In the genomic region with DNA sequence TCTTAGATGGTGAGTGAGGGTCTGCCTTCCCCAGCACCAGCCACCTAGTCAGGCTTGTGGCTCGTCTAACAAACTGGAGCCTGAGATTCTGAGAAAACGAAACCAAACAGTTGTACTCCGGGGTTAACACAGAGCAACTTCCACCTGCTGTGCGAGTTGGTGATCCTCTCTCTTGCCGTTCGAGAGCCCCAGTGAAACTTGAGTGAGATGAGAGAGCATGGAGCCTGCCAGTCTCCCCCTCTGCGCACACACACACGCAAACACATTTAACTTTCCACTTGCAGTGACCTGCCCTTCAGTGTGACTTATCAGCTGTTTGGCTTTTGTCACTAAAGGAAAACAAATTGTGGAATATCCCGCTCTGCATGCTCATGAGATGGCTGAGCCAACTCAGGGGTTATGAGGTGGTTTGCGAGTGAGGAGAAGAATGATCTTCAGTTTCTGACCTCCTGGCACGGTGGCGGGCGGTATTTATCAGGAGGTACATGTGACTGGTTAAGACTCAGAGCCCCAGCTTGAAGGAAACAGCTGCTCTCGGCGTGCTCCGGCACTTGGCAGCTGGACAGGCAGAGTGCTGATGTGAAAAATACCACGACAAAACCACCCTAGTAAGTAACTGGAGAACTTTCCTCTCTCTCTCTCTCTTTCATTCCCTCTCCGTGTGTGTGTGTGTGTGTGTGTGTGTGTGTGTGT, we compare ENCODE assay signal across 1 cellular context.
A peak's percentile ranks its signal among the peaks of the same experiment; 100 is the strongest.
TF ChIP-seq lines count a peak whose summit lies in the region.

A gene with protein sequence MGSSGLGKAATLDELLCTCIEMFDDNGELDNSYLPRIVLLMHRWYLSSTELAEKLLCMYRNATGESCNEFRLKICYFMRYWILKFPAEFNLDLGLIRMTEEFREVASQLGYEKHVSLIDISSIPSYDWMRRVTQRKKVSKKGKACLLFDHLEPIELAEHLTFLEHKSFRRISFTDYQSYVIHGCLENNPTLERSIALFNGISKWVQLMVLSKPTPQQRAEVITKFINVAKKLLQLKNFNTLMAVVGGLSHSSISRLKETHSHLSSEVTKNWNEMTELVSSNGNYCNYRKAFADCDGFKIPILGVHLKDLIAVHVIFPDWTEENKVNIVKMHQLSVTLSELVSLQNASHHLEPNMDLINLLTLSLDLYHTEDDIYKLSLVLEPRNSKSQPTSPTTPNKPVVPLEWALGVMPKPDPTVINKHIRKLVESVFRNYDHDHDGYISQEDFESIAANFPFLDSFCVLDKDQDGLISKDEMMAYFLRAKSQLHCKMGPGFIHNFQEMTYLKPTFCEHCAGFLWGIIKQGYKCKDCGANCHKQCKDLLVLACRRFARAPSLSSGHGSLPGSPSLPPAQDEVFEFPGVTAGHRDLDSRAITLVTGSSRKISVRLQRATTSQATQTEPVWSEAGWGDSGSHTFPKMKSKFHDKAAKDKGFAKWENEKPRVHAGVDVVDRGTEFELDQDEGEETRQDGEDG (plus strand): TSS at position 550 of the 693 bp plus-strand sequence. CDS start 38,488 bp downstream, outside the sequence.

TF ChIP-seq in HepG2, 621 proteins besides CTCF, POLR2A, EP300 and RAD21 (continued from another document and continues in another):
- TF ChIP-seq, protein P1, sequence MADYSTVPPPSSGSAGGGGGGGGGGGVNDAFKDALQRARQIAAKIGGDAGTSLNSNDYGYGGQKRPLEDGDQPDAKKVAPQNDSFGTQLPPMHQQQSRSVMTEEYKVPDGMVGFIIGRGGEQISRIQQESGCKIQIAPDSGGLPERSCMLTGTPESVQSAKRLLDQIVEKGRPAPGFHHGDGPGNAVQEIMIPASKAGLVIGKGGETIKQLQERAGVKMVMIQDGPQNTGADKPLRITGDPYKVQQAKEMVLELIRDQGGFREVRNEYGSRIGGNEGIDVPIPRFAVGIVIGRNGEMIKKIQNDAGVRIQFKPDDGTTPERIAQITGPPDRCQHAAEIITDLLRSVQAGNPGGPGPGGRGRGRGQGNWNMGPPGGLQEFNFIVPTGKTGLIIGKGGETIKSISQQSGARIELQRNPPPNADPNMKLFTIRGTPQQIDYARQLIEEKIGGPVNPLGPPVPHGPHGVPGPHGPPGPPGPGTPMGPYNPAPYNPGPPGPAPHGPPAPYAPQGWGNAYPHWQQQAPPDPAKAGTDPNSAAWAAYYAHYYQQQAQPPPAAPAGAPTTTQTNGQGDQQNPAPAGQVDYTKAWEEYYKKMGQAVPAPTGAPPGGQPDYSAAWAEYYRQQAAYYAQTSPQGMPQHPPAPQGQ (CRISPR knock-in tag; IDR thresholded peaks at IDR 0.05; ENCODE audit: borderline replicate concordance), result no peak
- no peak for TF ChIP-seq ZBTB8A (CRISPR knock-in tag; IDR thresholded peaks at IDR 0.05; ENCODE audit: borderline replicate concordance, low read depth)
- peak; percentile 60 for TF ChIP-seq ZNF781 (CRISPR knock-in tag; IDR thresholded peaks at IDR 0.05; ENCODE audit: borderline replicate concordance, not compliant biosample characterization)
- TF ChIP-seq, protein P2, sequence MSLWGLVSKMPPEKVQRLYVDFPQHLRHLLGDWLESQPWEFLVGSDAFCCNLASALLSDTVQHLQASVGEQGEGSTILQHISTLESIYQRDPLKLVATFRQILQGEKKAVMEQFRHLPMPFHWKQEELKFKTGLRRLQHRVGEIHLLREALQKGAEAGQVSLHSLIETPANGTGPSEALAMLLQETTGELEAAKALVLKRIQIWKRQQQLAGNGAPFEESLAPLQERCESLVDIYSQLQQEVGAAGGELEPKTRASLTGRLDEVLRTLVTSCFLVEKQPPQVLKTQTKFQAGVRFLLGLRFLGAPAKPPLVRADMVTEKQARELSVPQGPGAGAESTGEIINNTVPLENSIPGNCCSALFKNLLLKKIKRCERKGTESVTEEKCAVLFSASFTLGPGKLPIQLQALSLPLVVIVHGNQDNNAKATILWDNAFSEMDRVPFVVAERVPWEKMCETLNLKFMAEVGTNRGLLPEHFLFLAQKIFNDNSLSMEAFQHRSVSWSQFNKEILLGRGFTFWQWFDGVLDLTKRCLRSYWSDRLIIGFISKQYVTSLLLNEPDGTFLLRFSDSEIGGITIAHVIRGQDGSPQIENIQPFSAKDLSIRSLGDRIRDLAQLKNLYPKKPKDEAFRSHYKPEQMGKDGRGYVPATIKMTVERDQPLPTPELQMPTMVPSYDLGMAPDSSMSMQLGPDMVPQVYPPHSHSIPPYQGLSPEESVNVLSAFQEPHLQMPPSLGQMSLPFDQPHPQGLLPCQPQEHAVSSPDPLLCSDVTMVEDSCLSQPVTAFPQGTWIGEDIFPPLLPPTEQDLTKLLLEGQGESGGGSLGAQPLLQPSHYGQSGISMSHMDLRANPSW (CRISPR knock-in tag; IDR thresholded peaks at IDR 0.05; ENCODE audit: borderline replicate concordance), result no peak
- no peak for TF ChIP-seq ZNF564 (CRISPR knock-in tag; IDR thresholded peaks at IDR 0.05)
- TF ChIP-seq, protein P3, sequence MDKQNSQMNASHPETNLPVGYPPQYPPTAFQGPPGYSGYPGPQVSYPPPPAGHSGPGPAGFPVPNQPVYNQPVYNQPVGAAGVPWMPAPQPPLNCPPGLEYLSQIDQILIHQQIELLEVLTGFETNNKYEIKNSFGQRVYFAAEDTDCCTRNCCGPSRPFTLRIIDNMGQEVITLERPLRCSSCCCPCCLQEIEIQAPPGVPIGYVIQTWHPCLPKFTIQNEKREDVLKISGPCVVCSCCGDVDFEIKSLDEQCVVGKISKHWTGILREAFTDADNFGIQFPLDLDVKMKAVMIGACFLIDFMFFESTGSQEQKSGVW (CRISPR knock-in tag; IDR thresholded peaks at IDR 0.05; ENCODE audit: borderline replicate concordance), result no peak
- TF ChIP-seq, protein P4, sequence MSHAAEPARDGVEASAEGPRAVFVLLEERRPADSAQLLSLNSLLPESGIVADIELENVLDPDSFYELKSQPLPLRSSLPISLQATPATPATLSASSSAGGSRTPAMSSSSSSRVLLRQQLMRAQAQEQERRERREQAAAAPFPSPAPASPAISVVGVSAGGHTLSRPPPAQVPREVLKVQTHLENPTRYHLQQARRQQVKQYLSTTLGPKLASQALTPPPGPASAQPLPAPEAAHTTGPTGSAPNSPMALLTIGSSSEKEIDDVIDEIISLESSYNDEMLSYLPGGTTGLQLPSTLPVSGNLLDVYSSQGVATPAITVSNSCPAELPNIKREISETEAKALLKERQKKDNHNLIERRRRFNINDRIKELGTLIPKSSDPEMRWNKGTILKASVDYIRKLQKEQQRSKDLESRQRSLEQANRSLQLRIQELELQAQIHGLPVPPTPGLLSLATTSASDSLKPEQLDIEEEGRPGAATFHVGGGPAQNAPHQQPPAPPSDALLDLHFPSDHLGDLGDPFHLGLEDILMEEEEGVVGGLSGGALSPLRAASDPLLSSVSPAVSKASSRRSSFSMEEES (CRISPR knock-in tag; IDR thresholded peaks at IDR 0.05), result no peak
- no peak; the same call in 1 of the 2 replicates for TF ChIP-seq CBX2 (IDR thresholded peaks at IDR 0.05; ENCODE audit: low read depth, low read length)
- TF ChIP-seq CBX2 (CRISPR knock-in tag; IDR thresholded peaks at IDR 0.05; ENCODE audit: low read depth), result 0 out of 2 replicates have a peak, but pooled peaks have one; percentile 32
- TF ChIP-seq, protein P5, sequence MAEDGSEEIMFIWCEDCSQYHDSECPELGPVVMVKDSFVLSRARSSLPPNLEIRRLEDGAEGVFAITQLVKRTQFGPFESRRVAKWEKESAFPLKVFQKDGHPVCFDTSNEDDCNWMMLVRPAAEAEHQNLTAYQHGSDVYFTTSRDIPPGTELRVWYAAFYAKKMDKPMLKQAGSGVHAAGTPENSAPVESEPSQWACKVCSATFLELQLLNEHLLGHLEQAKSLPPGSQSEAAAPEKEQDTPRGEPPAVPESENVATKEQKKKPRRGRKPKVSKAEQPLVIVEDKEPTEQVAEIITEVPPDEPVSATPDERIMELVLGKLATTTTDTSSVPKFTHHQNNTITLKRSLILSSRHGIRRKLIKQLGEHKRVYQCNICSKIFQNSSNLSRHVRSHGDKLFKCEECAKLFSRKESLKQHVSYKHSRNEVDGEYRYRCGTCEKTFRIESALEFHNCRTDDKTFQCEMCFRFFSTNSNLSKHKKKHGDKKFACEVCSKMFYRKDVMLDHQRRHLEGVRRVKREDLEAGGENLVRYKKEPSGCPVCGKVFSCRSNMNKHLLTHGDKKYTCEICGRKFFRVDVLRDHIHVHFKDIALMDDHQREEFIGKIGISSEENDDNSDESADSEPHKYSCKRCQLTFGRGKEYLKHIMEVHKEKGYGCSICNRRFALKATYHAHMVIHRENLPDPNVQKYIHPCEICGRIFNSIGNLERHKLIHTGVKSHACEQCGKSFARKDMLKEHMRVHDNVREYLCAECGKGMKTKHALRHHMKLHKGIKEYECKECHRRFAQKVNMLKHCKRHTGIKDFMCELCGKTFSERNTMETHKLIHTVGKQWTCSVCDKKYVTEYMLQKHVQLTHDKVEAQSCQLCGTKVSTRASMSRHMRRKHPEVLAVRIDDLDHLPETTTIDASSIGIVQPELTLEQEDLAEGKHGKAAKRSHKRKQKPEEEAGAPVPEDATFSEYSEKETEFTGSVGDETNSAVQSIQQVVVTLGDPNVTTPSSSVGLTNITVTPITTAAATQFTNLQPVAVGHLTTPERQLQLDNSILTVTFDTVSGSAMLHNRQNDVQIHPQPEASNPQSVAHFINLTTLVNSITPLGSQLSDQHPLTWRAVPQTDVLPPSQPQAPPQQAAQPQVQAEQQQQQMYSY (CRISPR knock-in tag; IDR thresholded peaks at IDR 0.05), result no peak
- TF ChIP-seq PRPF4 (IDR thresholded peaks at IDR 0.05; ENCODE audit: low read depth, low read length, poor library complexity, severe bottlenecking), result no peak
- TF ChIP-seq, protein P6, sequence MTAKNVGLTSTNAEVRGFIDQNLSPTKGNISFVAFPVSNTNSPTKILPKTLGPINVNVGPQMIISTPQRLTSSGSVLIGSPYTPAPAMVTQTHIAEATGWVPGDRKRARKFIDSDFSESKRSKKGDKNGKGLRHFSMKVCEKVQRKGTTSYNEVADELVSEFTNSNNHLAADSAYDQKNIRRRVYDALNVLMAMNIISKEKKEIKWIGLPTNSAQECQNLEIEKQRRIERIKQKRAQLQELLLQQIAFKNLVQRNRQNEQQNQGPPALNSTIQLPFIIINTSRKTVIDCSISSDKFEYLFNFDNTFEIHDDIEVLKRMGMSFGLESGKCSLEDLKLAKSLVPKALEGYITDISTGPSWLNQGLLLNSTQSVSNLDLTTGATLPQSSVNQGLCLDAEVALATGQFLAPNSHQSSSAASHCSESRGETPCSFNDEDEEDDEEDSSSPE (CRISPR knock-in tag; IDR thresholded peaks at IDR 0.05), result no peak
- TF ChIP-seq MLLT10 (CRISPR knock-in tag; IDR thresholded peaks at IDR 0.05), result no peak
- no peak for TF ChIP-seq ZNF83 (CRISPR knock-in tag; IDR thresholded peaks at IDR 0.05; ENCODE audit: borderline replicate concordance)
- TF ChIP-seq WIZ (CRISPR knock-in tag; IDR thresholded peaks at IDR 0.05), result no peak
- 0 out of 2 replicates have a peak, but pooled peaks have one; percentile 32 for TF ChIP-seq MXD4 (CRISPR knock-in tag; IDR thresholded peaks at IDR 0.05)
- TF ChIP-seq SP4 (CRISPR knock-in tag; IDR thresholded peaks at IDR 0.05), result peak; percentile 39; the same call in 1 of the 2 replicates
- no peak for TF ChIP-seq RFX3 (CRISPR knock-in tag; IDR thresholded peaks at IDR 0.05)
- TF ChIP-seq LCORL (IDR thresholded peaks at IDR 0.05), result no peak
- no peak for TF ChIP-seq LCORL (CRISPR knock-in tag; IDR thresholded peaks at IDR 0.05)
- no peak for TF ChIP-seq SRSF1 (optimal IDR thresholded peaks at IDR 0.05; ENCODE audit: low read depth, low read length)
- no peak for TF ChIP-seq HOXA7 (CRISPR knock-in tag; IDR thresholded peaks at IDR 0.05)
- TF ChIP-seq, protein P7, sequence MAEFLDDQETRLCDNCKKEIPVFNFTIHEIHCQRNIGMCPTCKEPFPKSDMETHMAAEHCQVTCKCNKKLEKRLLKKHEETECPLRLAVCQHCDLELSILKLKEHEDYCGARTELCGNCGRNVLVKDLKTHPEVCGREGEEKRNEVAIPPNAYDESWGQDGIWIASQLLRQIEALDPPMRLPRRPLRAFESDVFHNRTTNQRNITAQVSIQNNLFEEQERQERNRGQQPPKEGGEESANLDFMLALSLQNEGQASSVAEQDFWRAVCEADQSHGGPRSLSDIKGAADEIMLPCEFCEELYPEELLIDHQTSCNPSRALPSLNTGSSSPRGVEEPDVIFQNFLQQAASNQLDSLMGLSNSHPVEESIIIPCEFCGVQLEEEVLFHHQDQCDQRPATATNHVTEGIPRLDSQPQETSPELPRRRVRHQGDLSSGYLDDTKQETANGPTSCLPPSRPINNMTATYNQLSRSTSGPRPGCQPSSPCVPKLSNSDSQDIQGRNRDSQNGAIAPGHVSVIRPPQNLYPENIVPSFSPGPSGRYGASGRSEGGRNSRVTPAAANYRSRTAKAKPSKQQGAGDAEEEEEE (CRISPR knock-in tag; IDR thresholded peaks at IDR 0.05; ENCODE audit: borderline replicate concordance), result no peak
- 0 out of 2 replicates have a peak, but pooled peaks have one; percentile 10 for TF ChIP-seq TBX2 (CRISPR knock-in tag; IDR thresholded peaks at IDR 0.05; ENCODE audit: borderline replicate concordance)
- peak; percentile 81 for TF ChIP-seq ZNF501 (CRISPR knock-in tag; IDR thresholded peaks at IDR 0.05)
- TF ChIP-seq ZNF367 (CRISPR knock-in tag; IDR thresholded peaks at IDR 0.05; ENCODE audit: borderline replicate concordance), result no peak
- TF ChIP-seq MBD4 (IDR thresholded peaks at IDR 0.05; ENCODE audit: borderline replicate concordance, low read length), result 0 out of 2 replicates have a peak, but pooled peaks have one; percentile 64
- TF ChIP-seq NFKBIZ (CRISPR knock-in tag; IDR thresholded peaks at IDR 0.05), result no peak
- TF ChIP-seq, protein P8, sequence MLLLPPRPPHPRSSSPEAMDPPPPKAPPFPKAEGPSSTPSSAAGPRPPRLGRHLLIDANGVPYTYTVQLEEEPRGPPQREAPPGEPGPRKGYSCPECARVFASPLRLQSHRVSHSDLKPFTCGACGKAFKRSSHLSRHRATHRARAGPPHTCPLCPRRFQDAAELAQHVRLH (CRISPR knock-in tag; IDR thresholded peaks at IDR 0.05; ENCODE audit: borderline replicate concordance, low read depth), result no peak; the same call in 1 of the 2 replicates
- peak; percentile 45; the same call in 1 of the 2 replicates for TF ChIP-seq KDM2A (CRISPR knock-in tag; IDR thresholded peaks at IDR 0.05; ENCODE audit: borderline replicate concordance, low read depth)
- TF ChIP-seq ZSCAN30 (CRISPR knock-in tag; IDR thresholded peaks at IDR 0.05), result no peak
- TF ChIP-seq SKI (IDR thresholded peaks at IDR 0.05; ENCODE audit: partially characterized antibody), result no peak
- TF ChIP-seq, protein P9, sequence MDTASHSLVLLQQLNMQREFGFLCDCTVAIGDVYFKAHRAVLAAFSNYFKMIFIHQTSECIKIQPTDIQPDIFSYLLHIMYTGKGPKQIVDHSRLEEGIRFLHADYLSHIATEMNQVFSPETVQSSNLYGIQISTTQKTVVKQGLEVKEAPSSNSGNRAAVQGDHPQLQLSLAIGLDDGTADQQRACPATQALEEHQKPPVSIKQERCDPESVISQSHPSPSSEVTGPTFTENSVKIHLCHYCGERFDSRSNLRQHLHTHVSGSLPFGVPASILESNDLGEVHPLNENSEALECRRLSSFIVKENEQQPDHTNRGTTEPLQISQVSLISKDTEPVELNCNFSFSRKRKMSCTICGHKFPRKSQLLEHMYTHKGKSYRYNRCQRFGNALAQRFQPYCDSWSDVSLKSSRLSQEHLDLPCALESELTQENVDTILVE (CRISPR knock-in tag; IDR thresholded peaks at IDR 0.05), result no peak
- no peak for TF ChIP-seq NONO (IDR thresholded peaks at IDR 0.05)
- TF ChIP-seq NONO (CRISPR knock-in tag; conservative IDR thresholded peaks at IDR 0.05), result peak; percentile 55; the same call in 1 of the 2 replicates
- TF ChIP-seq ELF1 (CRISPR knock-in tag; IDR thresholded peaks at IDR 0.05), result no peak
